13 cellular contexts compared by ENCODE assay signal in the genomic region with DNA sequence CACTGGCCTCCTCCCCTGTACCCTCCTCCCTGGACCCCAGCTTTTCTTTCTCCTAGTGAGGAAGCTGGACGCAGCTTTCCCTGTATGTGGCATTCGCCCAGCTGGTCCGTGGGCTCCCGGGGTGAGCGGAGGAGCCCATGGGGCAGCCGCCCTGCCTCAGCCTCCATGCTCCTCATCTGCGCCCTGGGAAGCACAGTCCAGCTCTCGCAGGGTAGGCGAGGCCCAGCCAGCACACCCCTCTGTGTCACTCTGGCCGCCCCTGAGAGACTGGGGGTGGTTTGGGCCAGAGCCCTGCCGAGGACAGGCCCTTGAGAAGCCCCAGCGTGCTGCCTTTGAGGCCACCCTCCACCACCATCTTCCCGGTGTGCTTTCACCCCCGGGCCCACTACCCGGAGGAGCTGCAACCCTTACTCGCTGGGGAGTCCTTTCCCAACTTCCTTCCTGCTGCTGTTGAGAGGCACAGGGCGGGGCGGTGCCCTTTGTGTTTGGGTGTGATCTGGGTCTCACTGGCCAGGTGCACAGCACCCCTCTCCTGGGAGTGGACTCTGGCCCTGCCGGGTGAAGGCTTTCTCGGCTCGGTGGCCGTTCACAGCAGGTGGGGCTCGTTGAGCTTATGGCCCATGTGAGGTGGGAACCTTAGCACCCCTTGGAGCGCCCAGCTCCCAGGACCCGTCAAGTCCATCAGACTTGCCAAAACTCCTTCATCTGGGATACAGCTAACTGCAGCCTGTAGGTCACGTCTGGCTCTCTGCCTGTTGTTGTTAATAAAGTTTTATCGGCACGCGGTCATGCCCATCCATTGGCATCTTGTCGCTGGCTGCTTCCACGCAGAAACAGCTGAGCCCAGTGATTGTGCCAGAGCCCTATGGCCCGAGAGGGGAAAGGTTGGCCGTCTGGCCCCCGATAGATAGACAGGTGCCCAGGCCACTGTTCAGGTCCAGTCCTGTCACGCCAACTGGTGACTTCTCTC. TPM values are rescaled to one million over a fixed set of nuclear protein-coding genes. Genes with fewer than 3 reads are reported as not detected.
DNase-seq lines count a peak whose midpoint lies in the region; ATAC-seq and TF ChIP-seq lines count a peak whose summit lies in the region.
"Had no signal": no experiment of that assay in that cellular context is flagged by ENCODE, and none has a peak within 500 bp of the region (broad histone marks: within the 10 kb centered on the region; RNA-seq: fewer than 3 reads in every experiment).

No MANE protein-coding gene starts in this region.

- no peaks in the 10 kb centered on the region for H3K27me3 ChIP-seq in heart right ventricle
- no peaks in the 10 kb centered on the region for H3K27me3 ChIP-seq in lower lobe of right lung (ENCODE audit: low read depth)
- H3K27me3 ChIP-seq in upper lobe of right lung = no peaks in the 10 kb centered on the region
- H3K27me3 ChIP-seq in prostate gland (replicated peaks; ENCODE audit: insufficient read depth) = no peaks in the 10 kb centered on the region
- H3K27me3 ChIP-seq: brain microvascular endothelial cell, pancreas, testis had no signal

- peaks cover 57% of the 10 kb centered on the region for H3K4me1 Mint-ChIP-seq in activated B cell treated with CpG ODN at 0.5 μM for 24 hours

- no peak overlapping the region for H3K27ac Mint-ChIP-seq in activated B cell treated with CpG ODN at 0.5 μM for 24 hours

- no peak for TF ChIP-seq CTCF in heart right ventricle (IDR thresholded peaks at IDR 0.05)
- no peak for TF ChIP-seq CTCF in activated B cell treated with CpG ODN at 0.5 μM for 24 hours (IDR thresholded peaks at IDR 0.05)
- TF ChIP-seq CTCF in lower lobe of right lung (IDR thresholded peaks at IDR 0.05) = no peak
- no peak for TF ChIP-seq CTCF in upper lobe of right lung (IDR thresholded peaks at IDR 0.05)
- TF ChIP-seq CTCF in prostate gland (IDR thresholded peaks at IDR 0.05) = no peak

- H3K36me3 ChIP-seq in heart right ventricle (peaks cover 0 to 15% (median 0%) of the 10 kb centered on the region in 9 donors), lower lobe of right lung (peaks cover 15% of the 10 kb centered on the region), upper lobe of right lung (no peaks in the 10 kb centered on the region), prostate gland (no peaks in the 10 kb centered on the region)
- H3K36me3 ChIP-seq: pancreas had no signal

- H3K4me1 ChIP-seq in heart right ventricle (peaks cover 5 to 48% (median 23%) of the 10 kb centered on the region in 9 donors), lower lobe of right lung (peaks cover 35% of the 10 kb centered on the region), upper lobe of right lung (peaks cover 27% of the 10 kb centered on the region), prostate gland (replicated peaks) (peaks cover 10% of the 10 kb centered on the region)

- H3K4me3 Mint-ChIP-seq in activated B cell treated with CpG ODN at 0.5 μM for 24 hours = peak overlapping the region; percentile 41

- H3K9me3 Mint-ChIP-seq in activated B cell treated with CpG ODN at 0.5 μM for 24 hours = no peaks in the 10 kb centered on the region

- DNase-seq in left cardiac atrium (peak; percentile 25), heart right ventricle (no peak), activated B cell treated with CpG ODN at 0.5 μM for 24 hours (no peak), lower lobe of right lung (peak; percentile 75), upper lobe of right lung (peak; percentile 73), NCI-H1092 treated with DMSO at 0.1 percent for 48 hours (lab: John Stamatoyannopoulos, UW) (no peak), prostate gland (ENCODE audit: low spot score) (no peak), occipital lobe (lab: John Stamatoyannopoulos, UW) (no peak)
- DNase-seq: activated CD4-positive, alpha-beta T cell treated with anti-CD3 and anti-CD28 coated beads, Interleukin-2, amount 50 U/mL, for 4 hours; brain microvascular endothelial cell had no signal

- WGBS in heart right ventricle, 2 donors = 92 to 93% methylated on average over 35 of the region's 35 CpGs
- WGBS in prostate gland = 96% methylated on average over 31 of the region's 35 CpGs

- no peak for ATAC-seq in left cardiac atrium
- ATAC-seq in heart right ventricle = no peak
- no peak for ATAC-seq in activated B cell treated with CpG ODN at 0.5 μM for 24 hours (ENCODE audit: low read depth)
- no peak for ATAC-seq in lower lobe of right lung
- no peak for ATAC-seq in upper lobe of right lung

- CTCF ChIA-PET in activated B cell treated with CpG ODN at 0.5 μM for 24 hours (lab: Charles Lee) = no interaction called here

- H3K4me3 ChIP-seq in heart right ventricle = peak overlapping the region in 1 of 10 donors; percentile 36
- H3K4me3 ChIP-seq in lower lobe of right lung = no peak overlapping the region
- no peak overlapping the region for H3K4me3 ChIP-seq in upper lobe of right lung
- no peak overlapping the region for H3K4me3 ChIP-seq in prostate gland
- H3K4me3 ChIP-seq: pancreas, testis had no signal

- no peaks in the 10 kb centered on the region for H3K27me3 Mint-ChIP-seq in activated B cell treated with CpG ODN at 0.5 μM for 24 hours

- peaks cover 33% of the 10 kb centered on the region for H3K36me3 Mint-ChIP-seq in activated B cell treated with CpG ODN at 0.5 μM for 24 hours (ENCODE audit: low read depth)

- H3K27ac ChIP-seq in heart right ventricle = peak overlapping the region in 2 of 10 donors; percentile 17 to 88
- peak overlapping the region; percentile 43 for H3K27ac ChIP-seq in lower lobe of right lung
- no peak overlapping the region for H3K27ac ChIP-seq in upper lobe of right lung
- H3K27ac ChIP-seq in prostate gland = no peak overlapping the region
- H3K27ac ChIP-seq: brain microvascular endothelial cell, pancreas had no signal

- TF ChIP-seq POLR2A in prostate gland (IDR thresholded peaks at IDR 0.05) = no peak

- intact Hi-C loops in left cardiac atrium (cut with DNase I) = no loop called here
- intact Hi-C loops in heart right ventricle (cut with DNase I) = no loop called here
- intact Hi-C loops in activated B cell treated with CpG ODN at 0.5 μM for 24 hours (cut with micrococcal nuclease) = loop anchor here (10.0 kb wide), 2 partner anchors 386 to 1104 kb away; partner anchors contain the start of gene HMG20B
- intact Hi-C loops in lower lobe of right lung (cut with DNase I) = no loop called here
- intact Hi-C loops in upper lobe of right lung (cut with DNase I) = no loop called here
- intact Hi-C loops in prostate gland (cut with DNase I) = no loop called here

- H3K9me3 ChIP-seq in heart right ventricle (no peaks in the 10 kb centered on the region), lower lobe of right lung (no peaks in the 10 kb centered on the region), upper lobe of right lung (no peaks in the 10 kb centered on the region), prostate gland (no peaks in the 10 kb centered on the region)
- H3K9me3 ChIP-seq: pancreas, testis had no signal

- POLR2A ChIA-PET in activated B cell treated with CpG ODN at 0.5 μM for 24 hours (lab: Charles Lee) = interaction anchor here (0.5 kb wide), 1 partner anchor 30 kb away, joined by 7 read pairs; no protein-coding TSS in a partner anchor

RNA-seq across cellular contexts. Expression of gene NCLN, which starts 3.2 kb away (rescaled TPM):
- 10 to 100 TPM; 32.8 to 48.9 TPM for total RNA-seq in left cardiac atrium
- total RNA-seq in heart right ventricle = 10 to 100 TPM; 17.1 to 36.3 (median 24.6) TPM
- polyA plus RNA-seq in heart right ventricle = 10 to 100 TPM; 31.4 to 43.6 TPM
- 61.1 and 64.8 TPM in 2 replicates for total RNA-seq in activated B cell treated with CpG ODN at 0.5 μM for 24 hours
- 68.8 TPM for total RNA-seq in lower lobe of right lung
- 71.4 TPM for total RNA-seq in upper lobe of right lung
- 10 to 100 TPM; 48.6 to 68.5 TPM for total RNA-seq in prostate gland
- total RNA-seq in occipital lobe = 11.9 TPM

RNA-seq across cellular contexts. Expression of gene S1PR4, which starts 10.3 kb away (rescaled TPM):
- total RNA-seq in left cardiac atrium = 1 to 10 TPM; 1.5 to 1.6 TPM
- 1 to 10 TPM in 1 of 10 donors, under 1 TPM in 9; 0.24 to 3.3 (median 0.59) TPM for total RNA-seq in heart right ventricle
- 1 to 10 TPM; 1.5 to 1.9 TPM for polyA plus RNA-seq in heart right ventricle
- 27.3 and 29.7 TPM in 2 replicates for total RNA-seq in activated B cell treated with CpG ODN at 0.5 μM for 24 hours
- 35.7 TPM for total RNA-seq in lower lobe of right lung
- 22.3 TPM for total RNA-seq in upper lobe of right lung
- 1 to 10 TPM in 1 of 2 donors, under 1 TPM in 1; 0.14 to 1.5 TPM for total RNA-seq in prostate gland
- 0.16 TPM for total RNA-seq in occipital lobe
- total RNA-seq: H4 had no signal

RNA-seq across cellular contexts. Expression of gene CELF5, which starts 35.5 kb away (rescaled TPM):
- under 1 TPM in 1 of 2 donors, not detected in 1; 0.16 TPM for total RNA-seq in left cardiac atrium
- total RNA-seq in heart right ventricle = not detected
- not detected for polyA plus RNA-seq in heart right ventricle
- not detected in 2 replicates for total RNA-seq in activated B cell treated with CpG ODN at 0.5 μM for 24 hours
- total RNA-seq in lower lobe of right lung = not detected
- not detected for total RNA-seq in upper lobe of right lung
- under 1 TPM; 0.36 to 0.80 TPM for total RNA-seq in prostate gland
- total RNA-seq in occipital lobe = 51.6 TPM

RNA-seq across cellular contexts. Expression of gene GNA15, which starts 53.1 kb away (rescaled TPM):
- total RNA-seq in left cardiac atrium = 1 to 10 TPM; 4.3 to 6.1 TPM
- 1 to 10 TPM in 5 of 10 donors, under 1 TPM in 5; 0.42 to 8.9 (median 0.99) TPM for total RNA-seq in heart right ventricle
- 1 to 10 TPM; 1.0 to 1.4 TPM for polyA plus RNA-seq in heart right ventricle
- 0.80 and 1.3 TPM in 2 replicates for total RNA-seq in activated B cell treated with CpG ODN at 0.5 μM for 24 hours
- 24.2 TPM for total RNA-seq in lower lobe of right lung
- total RNA-seq in upper lobe of right lung = 18.6 TPM
- total RNA-seq in prostate gland = 10 to 100 TPM; 11.1 to 13.3 TPM
- 1.9 TPM for total RNA-seq in occipital lobe
- total RNA-seq: H4 had no signal

Comparison
In these comparisons a context has a peak if more than half of its experiments do, and no peak if none do; other contexts are left out.
1. DNase-seq: peak in left cardiac atrium (single experiment), lower lobe of right lung (single experiment) and upper lobe of right lung (single experiment); none in heart right ventricle (0 of 2), activated B cell treated with CpG ODN at 0.5 μM for 24 hours (single experiment), NCI-H1092 treated with DMSO at 0.1 percent for 48 hours (single experiment), prostate gland (single experiment) and occipital lobe (single experiment).
2. RNA of gene CELF5, which starts 35.5 kb away (total RNA-seq): 51.6 TPM in occipital lobe (single experiment); 0.36 to 0.80 TPM in prostate gland, 0.16 TPM in left cardiac atrium, not detected in lower lobe of right lung (single experiment), not detected in upper lobe of right lung (single experiment), not detected in heart right ventricle and not detected in activated B cell treated with CpG ODN at 0.5 μM for 24 hours; every median in the first group is over 10 times any median in the second.